4 cellular contexts compared by ENCODE assay signal in genomic region chr4:68281796-68282740, GRCh38. TPM values are rescaled to one million over a fixed set of nuclear protein-coding genes. Genes with fewer than 3 reads are reported as not detected.
"Had no signal": no experiment of that assay in that cellular context is flagged by ENCODE, and none has a peak within 500 bp of the region (broad histone marks: within the 10 kb centered on the region; RNA-seq: fewer than 3 reads in every experiment).

No MANE protein-coding gene starts in this region.

RNA-seq across cellular contexts. Expression of gene TMPRSS11B, which starts 36.6 kb away (rescaled TPM):
- total RNA-seq: activated CD4-positive, alpha-beta memory T cell treated with anti-CD3 and anti-CD28 coated beads, Interleukin-2, amount 10 ng/mL, durations not matched to agents 7 days and 5 days; activated CD8-positive, alpha-beta memory T cell treated with anti-CD3 and anti-CD28 coated beads, Interleukin-2, amount 10 ng/mL, durations not matched to agents 7 days and 5 days; MCF 10A; Right ventricle myocardium superior had no signal
